32 cellular contexts compared by ENCODE assay signal in the genomic region with DNA sequence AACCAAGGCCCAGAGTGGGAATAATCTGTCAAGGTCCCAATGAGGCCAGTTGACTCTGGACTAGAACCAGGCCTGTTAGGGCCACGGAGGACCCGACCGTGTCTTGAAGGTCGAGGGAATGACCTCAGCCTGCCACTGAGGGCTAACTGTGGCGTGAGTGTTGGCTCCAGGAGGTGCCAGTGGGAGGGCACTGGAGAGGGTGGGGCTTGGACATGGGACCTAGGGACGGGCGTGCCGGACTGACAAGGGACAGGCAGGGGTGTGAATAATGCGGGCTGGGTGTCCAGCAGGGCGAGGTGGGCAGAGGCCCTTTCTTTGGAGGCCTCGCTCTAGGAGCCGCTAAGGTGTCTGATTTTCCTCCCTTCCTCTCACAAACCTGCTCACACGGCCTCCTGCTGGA. TPM values are rescaled to one million over a fixed set of nuclear protein-coding genes. Genes with fewer than 3 reads are reported as not detected.
"Had no signal": no experiment of that assay in that cellular context is flagged by ENCODE, and none has a peak within 500 bp of the region (broad histone marks: within the 10 kb centered on the region; RNA-seq: fewer than 3 reads in every experiment).

No MANE protein-coding gene starts in this region.

- H3K4me1 ChIP-seq: ascending aorta had no signal

- H3K4me3 ChIP-seq: ascending aorta, cardiac muscle cell had no signal

- H3K27ac ChIP-seq: ascending aorta, cardiac muscle cell, VCaP had no signal

- H3K27me3 ChIP-seq: ascending aorta, cardiac muscle cell had no signal

- H3K36me3 ChIP-seq: ascending aorta had no signal

- H3K9me3 ChIP-seq: ascending aorta had no signal

- DNase-seq: activated B cell treated with CpG ODN at 0.5 μM for 24 hours; activated CD4-positive, alpha-beta memory T cell treated with anti-CD3 and anti-CD28 coated beads for 36 hours; activated CD4-positive, alpha-beta T cell treated with anti-CD3 and anti-CD28 coated beads for 4 hours; activated CD4-positive, alpha-beta T cell treated with anti-CD3 and anti-CD28 coated beads, Interleukin-2, amount 10 ng/mL, durations not matched to agents 24 days and 14 days; activated CD4-positive, alpha-beta T cell treated with anti-CD3 and anti-CD28 coated beads, Interleukin-2, amount 50 U/mL, for 1 hour; activated CD4-positive, alpha-beta T cell treated with anti-CD3 and anti-CD28 coated beads, Interleukin-2, amount 50 U/mL, for 4 hours; activated CD4-positive, CD25-positive, alpha-beta regulatory T cell treated with anti-CD3 and anti-CD28 coated beads, Interleukin-2, amount 50 U/mL, for 72 hours; activated CD8-positive, alpha-beta memory T cell treated with anti-CD3 and anti-CD28 coated beads, Interleukin-2, amount 10 ng/mL, durations not matched to agents 7 days and 5 days; activated CD8-positive, alpha-beta memory T cell treated with anti-CD3 and anti-CD28 coated beads, Interleukin-2, amount 50 U/mL, for 48 hours; activated CD8-positive, alpha-beta T cell treated with anti-CD3 and anti-CD28 coated beads for 36 hours; activated effector memory CD4-positive, alpha-beta T cell treated with Interleukin-2 at 50 U/mL for 16 hours; activated gamma-delta T cell; activated naive CD4-positive, alpha-beta T cell treated with anti-CD3 and anti-CD28 coated beads, Interleukin-2, amount 10 ng/mL, durations not matched to agents 7 days and 5 days; activated naive CD4-positive, alpha-beta T cell treated with Interleukin-2 at 50 U/mL for 16 hours; activated naive CD8-positive, alpha-beta T cell treated with anti-CD3 and anti-CD28 coated beads, Interleukin-2, amount 10 ng/mL, durations not matched to agents 7 days and 5 days; activated naive CD8-positive, alpha-beta T cell treated with anti-CD3 and anti-CD28 coated beads, Interleukin-2, amount 50 U/mL, for 24 hours; activated T-cell treated with anti-CD3 and anti-CD28 coated beads, Interleukin-2, amount 50 U/mL, for 24 hours; activated T-cell treated with anti-CD3 and anti-CD28 coated beads, Interleukin-2, amount 50 U/mL, for 48 hours; amygdala; anterior cingulate cortex; caudate nucleus; cerebellar nuclear complex; T-helper 1 cell; T-helper 2 cell; T-helper 9 cell had no signal

- ATAC-seq: activated CD8-positive, alpha-beta memory T cell treated with anti-CD3 and anti-CD28 coated beads, Interleukin-2, amount 10 ng/mL, durations not matched to agents 7 days and 5 days; activated CD8-positive, alpha-beta T cell treated with anti-CD3 and anti-CD28 coated beads for 36 hours; activated naive CD8-positive, alpha-beta T cell treated with anti-CD3 and anti-CD28 coated beads, Interleukin-2, amount 50 U/mL, for 24 hours had no signal

- FAIRE-seq: bronchial epithelial cell, TTC549 had no signal

RNA-seq across cellular contexts. Expression of gene ADAMTSL2, which starts 7.5 kb away (rescaled TPM):
- total RNA-seq: activated B cell treated with CpG ODN at 0.5 μM for 24 hours; activated CD4-positive, alpha-beta T cell treated with anti-CD3 and anti-CD28 coated beads, Interleukin-2, amount 10 ng/mL, durations not matched to agents 24 days and 14 days; activated CD8-positive, alpha-beta memory T cell treated with anti-CD3 and anti-CD28 coated beads, Interleukin-2, amount 10 ng/mL, durations not matched to agents 7 days and 5 days; activated T-helper 2 cell treated with anti-CD3 and anti-CD28 coated beads, Interferon-gamma antibody, Interleukin-2, Interleukin-4, amounts not matched to agents 10 μg/mL and 5 μg/mL and 100 μg/mL, durations not matched to agents 14 hours and 24 hours and 36 hours; bronchial epithelial cell had no signal

RNA-seq across cellular contexts. Expression of gene MYMK, which starts 17.2 kb away (rescaled TPM):
- total RNA-seq: activated B cell treated with CpG ODN at 0.5 μM for 24 hours; activated CD4-positive, alpha-beta memory T cell treated with anti-CD3 and anti-CD28 coated beads for 36 hours; activated CD4-positive, alpha-beta T cell treated with anti-CD3 and anti-CD28 coated beads, Interleukin-2, amount 10 ng/mL, durations not matched to agents 24 days and 14 days; activated CD8-positive, alpha-beta memory T cell treated with anti-CD3 and anti-CD28 coated beads, Interleukin-2, amount 10 ng/mL, durations not matched to agents 7 days and 5 days; activated CD8-positive, alpha-beta T cell treated with anti-CD3 and anti-CD28 coated beads for 36 hours; activated naive CD8-positive, alpha-beta T cell treated with anti-CD3 and anti-CD28 coated beads, Interleukin-2, amount 10 ng/mL, durations not matched to agents 7 days and 5 days; activated T-helper 2 cell treated with anti-CD3 and anti-CD28 coated beads, Interferon-gamma antibody, Interleukin-2, Interleukin-4, amounts not matched to agents 10 μg/mL and 5 μg/mL and 100 μg/mL, durations not matched to agents 14 hours and 24 hours and 36 hours; ascending aorta; bronchial epithelial cell; cardiac muscle cell had no signal
- polyA plus RNA-seq: adipose tissue, cardiac muscle cell had no signal
